In genomic region chr4:77762531-77762930, GRCh38 we compare ENCODE assay signal across 31 cellular contexts.
"Had no signal": no experiment of that assay in that cellular context is flagged by ENCODE, and none has a peak within 500 bp of the region (broad histone marks: within the 10 kb centered on the region; RNA-seq: fewer than 3 reads in every experiment).

No MANE protein-coding gene starts in this region.

- DNase-seq: activated CD4-positive, alpha-beta memory T cell treated with anti-CD3 and anti-CD28 coated beads for 36 hours; activated CD4-positive, alpha-beta T cell treated with anti-CD3 and anti-CD28 coated beads for 36 hours; activated CD4-positive, alpha-beta T cell treated with anti-CD3 and anti-CD28 coated beads, Interleukin-2, amount 10 ng/mL, durations not matched to agents 24 days and 14 days; activated CD4-positive, CD25-positive, alpha-beta regulatory T cell; activated CD4-positive, CD25-positive, alpha-beta regulatory T cell treated with anti-CD3 and anti-CD28 coated beads, Interleukin-2, amount 50 U/mL, for 72 hours; activated CD8-positive, alpha-beta memory T cell treated with anti-CD3 and anti-CD28 coated beads, Interleukin-2, amount 10 ng/mL, durations not matched to agents 7 days and 5 days; activated CD8-positive, alpha-beta memory T cell treated with anti-CD3 and anti-CD28 coated beads, Interleukin-2, amount 50 U/mL, for 4 hours; activated CD8-positive, alpha-beta T cell treated with anti-CD3 and anti-CD28 coated beads, Interleukin-2, amount 10 ng/mL, durations not matched to agents 7 days and 5 days; activated effector memory CD4-positive, alpha-beta T cell treated with anti-CD3 and anti-CD28 coated beads, Interleukin-2, amount 50 U/mL, for 16 hours; activated naive CD4-positive, alpha-beta T cell treated with anti-CD3 and anti-CD28 coated beads for 36 hours; activated naive CD8-positive, alpha-beta T cell treated with anti-CD3 and anti-CD28 coated beads, Interleukin-2, amount 10 ng/mL, durations not matched to agents 7 days and 5 days; activated T-cell treated with anti-CD3 and anti-CD28 coated beads, Interleukin-2, amount 50 U/mL, for 1 hour; activated T-cell treated with anti-CD3 and anti-CD28 coated beads, Interleukin-2, amount 50 U/mL, for 48 hours; amniotic stem cell; anterior cingulate cortex; brain microvascular endothelial cell; cortex of kidney; dermis blood vessel endothelial cell; effector CD4-positive, alpha-beta T cell; effector memory CD8-positive, alpha-beta T cell; erythroblast; foreskin keratinocyte; gastrocnemius medialis; glutamatergic neuron; heart left ventricle; T-helper 2 cell had no signal

- H3K27me3 Mint-ChIP-seq: activated CD4-positive, alpha-beta memory T cell treated with anti-CD3 and anti-CD28 coated beads for 36 hours; activated CD4-positive, alpha-beta T cell treated with anti-CD3 and anti-CD28 coated beads for 36 hours; activated CD4-positive, alpha-beta T cell treated with anti-CD3 and anti-CD28 coated beads, Interleukin-2, amount 10 ng/mL, durations not matched to agents 24 days and 14 days; activated CD8-positive, alpha-beta memory T cell treated with anti-CD3 and anti-CD28 coated beads, Interleukin-2, amount 10 ng/mL, durations not matched to agents 7 days and 5 days; activated naive CD4-positive, alpha-beta T cell treated with anti-CD3 and anti-CD28 coated beads, Interleukin-2, amount 50 U/mL, for 24 hours; activated naive CD8-positive, alpha-beta T cell treated with anti-CD3 and anti-CD28 coated beads, Interleukin-2, amount 10 ng/mL, durations not matched to agents 7 days and 5 days; effector memory CD8-positive, alpha-beta T cell had no signal

- H3K4me3 Mint-ChIP-seq: activated CD4-positive, alpha-beta memory T cell treated with anti-CD3 and anti-CD28 coated beads for 36 hours; activated CD4-positive, alpha-beta T cell treated with anti-CD3 and anti-CD28 coated beads for 36 hours; activated CD4-positive, alpha-beta T cell treated with anti-CD3 and anti-CD28 coated beads, Interleukin-2, amount 10 ng/mL, durations not matched to agents 24 days and 14 days; activated CD8-positive, alpha-beta memory T cell treated with anti-CD3 and anti-CD28 coated beads, Interleukin-2, amount 10 ng/mL, durations not matched to agents 7 days and 5 days; activated CD8-positive, alpha-beta T cell treated with anti-CD3 and anti-CD28 coated beads, Interleukin-2, amount 10 ng/mL, durations not matched to agents 7 days and 5 days; activated naive CD4-positive, alpha-beta T cell treated with anti-CD3 and anti-CD28 coated beads for 36 hours; activated naive CD4-positive, alpha-beta T cell treated with anti-CD3 and anti-CD28 coated beads, Interleukin-2, amount 50 U/mL, for 24 hours; activated naive CD8-positive, alpha-beta T cell treated with anti-CD3 and anti-CD28 coated beads, Interleukin-2, amount 10 ng/mL, durations not matched to agents 7 days and 5 days; activated T-helper 1 cell treated with anti-CD3 and anti-CD28 coated beads, Interleukin-12 subunit alpha, Interleukin-12 subunit beta, Interleukin-2, Interleukin-4 antibody, amounts not matched to agents 30 ng/mL and 10 ng/mL and 1 ng/mL, durations not matched to agents 14 hours and 24 hours and 36 hours; effector memory CD8-positive, alpha-beta T cell had no signal

- H3K27me3 ChIP-seq: brain microvascular endothelial cell, esophagus muscularis mucosa, foreskin keratinocyte, gastrocnemius medialis, heart left ventricle had no signal

- FAIRE-seq: bronchial epithelial cell had no signal

- H3K9me3 Mint-ChIP-seq: effector memory CD8-positive, alpha-beta T cell had no signal

- H3K36me3 ChIP-seq: brain microvascular endothelial cell had no signal

- H3K9me3 ChIP-seq: gastrocnemius medialis had no signal

- H3K4me3 ChIP-seq: esophagus muscularis mucosa, gastrocnemius medialis, heart left ventricle had no signal

- H3K27ac Mint-ChIP-seq: activated CD4-positive, alpha-beta memory T cell treated with anti-CD3 and anti-CD28 coated beads for 36 hours; activated CD4-positive, alpha-beta T cell treated with anti-CD3 and anti-CD28 coated beads for 36 hours; activated CD4-positive, alpha-beta T cell treated with anti-CD3 and anti-CD28 coated beads, Interleukin-2, amount 10 ng/mL, durations not matched to agents 24 days and 14 days; activated CD8-positive, alpha-beta memory T cell treated with anti-CD3 and anti-CD28 coated beads, Interleukin-2, amount 10 ng/mL, durations not matched to agents 7 days and 5 days; activated CD8-positive, alpha-beta T cell treated with anti-CD3 and anti-CD28 coated beads, Interleukin-2, amount 10 ng/mL, durations not matched to agents 7 days and 5 days; activated naive CD4-positive, alpha-beta T cell treated with anti-CD3 and anti-CD28 coated beads for 36 hours; activated naive CD4-positive, alpha-beta T cell treated with anti-CD3 and anti-CD28 coated beads, Interleukin-2, amount 50 U/mL, for 24 hours; activated naive CD8-positive, alpha-beta T cell treated with anti-CD3 and anti-CD28 coated beads, Interleukin-2, amount 10 ng/mL, durations not matched to agents 7 days and 5 days; activated T-helper 1 cell treated with anti-CD3 and anti-CD28 coated beads, Interleukin-12 subunit alpha, Interleukin-12 subunit beta, Interleukin-2, Interleukin-4 antibody, amounts not matched to agents 30 ng/mL and 10 ng/mL and 1 ng/mL, durations not matched to agents 14 hours and 24 hours and 36 hours; activated T-helper 2 cell treated with anti-CD3 and anti-CD28 coated beads, Interferon-gamma antibody, Interleukin-2, Interleukin-4, amounts not matched to agents 10 μg/mL and 5 μg/mL and 100 μg/mL, durations not matched to agents 14 hours and 24 hours and 36 hours; effector memory CD8-positive, alpha-beta T cell had no signal

- H3K4me1 ChIP-seq: esophagus muscularis mucosa, foreskin keratinocyte, heart left ventricle had no signal

- H3K27ac ChIP-seq: brain microvascular endothelial cell, esophagus muscularis mucosa, foreskin keratinocyte, gastrocnemius medialis, heart left ventricle had no signal

- ATAC-seq: activated CD4-positive, alpha-beta T cell treated with anti-CD3 and anti-CD28 coated beads for 36 hours; activated CD8-positive, alpha-beta memory T cell treated with anti-CD3 and anti-CD28 coated beads, Interleukin-2, amount 10 ng/mL, durations not matched to agents 7 days and 5 days; activated CD8-positive, alpha-beta T cell treated with anti-CD3 and anti-CD28 coated beads, Interleukin-2, amount 10 ng/mL, durations not matched to agents 7 days and 5 days; effector memory CD8-positive, alpha-beta T cell; foreskin keratinocyte; gastrocnemius medialis; heart left ventricle had no signal
